ENCODE assay signal across 8 cellular contexts in genomic region chr4:53490965-53491622, GRCh38.
A peak's percentile ranks its signal among the peaks of the same experiment; 100 is the strongest.
DNase-seq lines count a peak whose midpoint lies in the region; ATAC-seq and TF ChIP-seq lines count a peak whose summit lies in the region.

No MANE protein-coding gene starts in this region.

- H3K4me3 ChIP-seq in choroid plexus epithelial cell (ENCODE audit: low read depth, low read length) = no peak overlapping the region

- TF ChIP-seq CTCF in choroid plexus epithelial cell (conservative IDR thresholded peaks at IDR 0.05; ENCODE audit: low read depth, low read length) = peak; percentile 75

- no peak for ATAC-seq in GM19452 (IDR thresholded peaks at IDR 0.05; ENCODE audit: unreplicated experiment)

- DNase-seq in AG08395 (ENCODE audit: low spot score) (peak; percentile 80), GM19238 (ENCODE audit: insufficient read length, low spot score) (peak; percentile 9), NCI-H774 (lab: John Stamatoyannopoulos, UW) (peak; percentile 12), choroid plexus epithelial cell (ENCODE audit: low read depth) (peak; percentile 96), lung microvascular endothelial cell (ENCODE audit: low read depth in 2 of 2) (peak; percentile 80 to 93)
- no peak for DNase-seq in activated CD4-positive, alpha-beta T cell treated with anti-CD3 and anti-CD28 coated beads for 4 hours
- no peak for DNase-seq in stimulated activated CD8-positive, alpha-beta memory T cell treated with anti-CD3 and anti-CD28 coated beads, Interleukin-4, amount 100 ng/mL, for 48 hours

Comparison
In these comparisons a context has a peak if more than half of its experiments do, and no peak if none do; other contexts are left out.
1. DNase-seq: peak in AG08395 (single experiment), GM19238 (single experiment), NCI-H774 (single experiment), choroid plexus epithelial cell (single experiment) and lung microvascular endothelial cell (2 of 2); none in activated CD4-positive, alpha-beta T cell treated with anti-CD3 and anti-CD28 coated beads for 4 hours (0 of 2) and stimulated activated CD8-positive, alpha-beta memory T cell treated with anti-CD3 and anti-CD28 coated beads, Interleukin-4, amount 100 ng/mL, for 48 hours (single experiment).